9 cellular contexts compared by ENCODE assay signal in the genomic region with DNA sequence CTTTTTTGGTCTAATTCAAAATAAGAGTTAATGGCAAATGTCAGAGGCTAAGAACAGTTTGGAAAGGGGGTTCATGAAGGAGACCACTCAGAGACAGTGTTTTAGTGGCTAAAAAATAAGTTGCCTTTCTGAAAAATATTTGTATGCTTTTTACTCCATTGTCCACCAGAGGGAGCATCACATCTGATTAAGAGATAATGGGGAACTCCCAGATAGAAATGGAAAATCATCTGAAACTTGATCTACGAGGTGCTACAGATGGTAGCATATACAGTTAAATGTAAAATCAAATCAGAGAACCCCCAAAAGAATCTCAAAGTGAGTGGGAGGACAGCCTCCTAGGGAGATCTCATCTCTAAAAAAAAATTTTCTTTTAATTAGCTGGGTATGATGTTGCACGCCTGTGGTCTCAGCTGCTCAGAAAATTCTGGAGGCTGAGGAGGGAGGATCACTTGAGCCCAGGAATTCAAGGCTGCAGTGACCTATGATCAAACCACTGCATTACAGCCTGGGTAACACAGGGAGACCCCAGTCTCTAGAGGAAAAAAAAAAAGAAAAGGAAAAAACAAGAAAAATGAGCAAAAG. TPM values are rescaled to one million over a fixed set of nuclear protein-coding genes. Genes with fewer than 3 reads are reported as not detected.
DNase-seq lines count a peak whose midpoint lies in the region; ATAC-seq and TF ChIP-seq lines count a peak whose summit lies in the region.
"Had no signal": no experiment of that assay in that cellular context is flagged by ENCODE, and none has a peak within 500 bp of the region (broad histone marks: within the 10 kb centered on the region; RNA-seq: fewer than 3 reads in every experiment).

No MANE protein-coding gene starts in this region.

- TF ChIP-seq CTCF in CD4-positive, alpha-beta T cell (IDR thresholded peaks at IDR 0.05) = peak; percentile 75
- peak; percentile 72 to 85 for TF ChIP-seq CTCF in brain (conservative IDR thresholded peaks at IDR 0.05)
- peak; percentile 37 to 83 (median 68) for TF ChIP-seq CTCF in upper lobe of left lung (IDR thresholded peaks at IDR 0.05)

- CTCF ChIA-PET in CD4-positive, alpha-beta T cell (lab: Charles Lee) = interaction anchor here (0.9 to 1.1 kb wide), 4 partner anchors 8 to 256 kb away, joined by 3 to 5 read pairs (median 4); partner anchors contain the start of gene SMYD3

- no peak overlapping the region for H3K27ac Mint-ChIP-seq in CD4-positive, alpha-beta T cell
- no peak overlapping the region for H3K27ac Mint-ChIP-seq in brain

- no peak for DNase-seq in CD4-positive, alpha-beta T cell
- DNase-seq in NCI-H774 (lab: John Stamatoyannopoulos, UW) (peak; percentile 77), left lobe of liver (ENCODE audit: low spot score) (no peak), upper lobe of left lung (no peak)

- no peak for TF ChIP-seq EP300 in upper lobe of left lung (IDR thresholded peaks at IDR 0.05)

- intact Hi-C loops in CD4-positive, alpha-beta T cell (cut with DNase I, micrococcal nuclease) = loop anchor here (1.0 kb wide), 2 partner anchors 202 to 257 kb away; no protein-coding TSS in a partner anchor

- H3K4me3 ChIP-seq in upper lobe of left lung = no peak overlapping the region
- H3K4me3 ChIP-seq: SJCRH30 had no signal

- H3K27me3 Mint-ChIP-seq in CD4-positive, alpha-beta T cell = no peaks in the 10 kb centered on the region
- peaks cover 4% of the 10 kb centered on the region for H3K27me3 Mint-ChIP-seq in brain

- no peak for TF ChIP-seq POLR2A in upper lobe of left lung (IDR thresholded peaks at IDR 0.05)

- peaks cover 0 to 5% (median 0%) of the 10 kb centered on the region in 4 donors for H3K4me1 ChIP-seq in upper lobe of left lung
- H3K4me1 ChIP-seq: SJCRH30 had no signal

- no peaks in the 10 kb centered on the region for H3K9me3 ChIP-seq in CD4-positive, alpha-beta T cell (ENCODE audit: control insufficient read depth, low read length)
- H3K9me3 ChIP-seq in upper lobe of left lung = no peaks in the 10 kb centered on the region
- H3K9me3 ChIP-seq: SJCRH30 had no signal

- H3K36me3 Mint-ChIP-seq in CD4-positive, alpha-beta T cell (ENCODE audit: low read depth) = no peaks in the 10 kb centered on the region
- no peaks in the 10 kb centered on the region for H3K36me3 Mint-ChIP-seq in brain

- POLR2A ChIA-PET in CD4-positive, alpha-beta T cell (lab: Charles Lee) = interaction anchor here (1.7 kb wide), 1 partner anchor 9 kb away, joined by 5 read pairs; the partner anchor contains the start of gene SMYD3

- WGBS in upper lobe of left lung, 2 donors = 51 to 52% methylated on average over 2 of the region's 2 CpGs

- H3K4me1 Mint-ChIP-seq in CD4-positive, alpha-beta T cell (ENCODE audit: low read depth) = peaks cover 17% of the 10 kb centered on the region
- peaks cover 6% of the 10 kb centered on the region for H3K4me1 Mint-ChIP-seq in brain

- no peaks in the 10 kb centered on the region for H3K36me3 ChIP-seq in upper lobe of left lung
- H3K36me3 ChIP-seq: SJCRH30 had no signal

- no peak overlapping the region for H3K4me3 Mint-ChIP-seq in CD4-positive, alpha-beta T cell
- H3K4me3 Mint-ChIP-seq in brain = peak overlapping the region in 1 of 5 experiments; percentile 37

- no peaks in the 10 kb centered on the region for H3K9me3 Mint-ChIP-seq in CD4-positive, alpha-beta T cell
- H3K9me3 Mint-ChIP-seq in brain = no peaks in the 10 kb centered on the region

- no peak overlapping the region for H3K27ac ChIP-seq in CD4-positive, alpha-beta T cell (ENCODE audit: low read depth, low read length)
- no peak overlapping the region for H3K27ac ChIP-seq in upper lobe of left lung
- H3K27ac ChIP-seq: SJCRH30 had no signal

- H3K27me3 ChIP-seq in CD4-positive, alpha-beta T cell (ENCODE audit: control insufficient read depth, insufficient read depth, low read length) = no peaks in the 10 kb centered on the region
- no peaks in the 10 kb centered on the region for H3K27me3 ChIP-seq in upper lobe of left lung
- H3K27me3 ChIP-seq: SJCRH30 had no signal

- ATAC-seq in CD4-positive, alpha-beta T cell (ENCODE audit: poor library complexity) = peak; percentile 78
- ATAC-seq in GM18517 (IDR thresholded peaks at IDR 0.05; ENCODE audit: unreplicated experiment) (peak; percentile 87), HG03565 (IDR thresholded peaks at IDR 0.05; ENCODE audit: unreplicated experiment) (peak; percentile 65), left lobe of liver (peak; percentile 85), upper lobe of left lung (ENCODE audit: low FRiP score in 2 of 2) (peak in 1 of 2 donors; percentile 80), HG03039 (IDR thresholded peaks at IDR 0.05; ENCODE audit: unreplicated experiment) (no peak)

RNA-seq across cellular contexts. Expression of gene SMYD3, which starts 9.7 kb away (rescaled TPM):
- 10 to 100 TPM; 18.8 to 19.6 TPM for total RNA-seq in CD4-positive, alpha-beta T cell
- 48.0 TPM for polyA plus RNA-seq in brain (ENCODE audit: insufficient read depth, low read depth, low replicate concordance)
- total RNA-seq in left lobe of liver (6.7 TPM), upper lobe of left lung (100 to 1,000 TPM in 1 of 6 donors, 10 to 100 TPM in 5; 22.7 to 109 (median 34.0) TPM)
